9 cellular contexts compared by ENCODE assay signal in the genomic region with DNA sequence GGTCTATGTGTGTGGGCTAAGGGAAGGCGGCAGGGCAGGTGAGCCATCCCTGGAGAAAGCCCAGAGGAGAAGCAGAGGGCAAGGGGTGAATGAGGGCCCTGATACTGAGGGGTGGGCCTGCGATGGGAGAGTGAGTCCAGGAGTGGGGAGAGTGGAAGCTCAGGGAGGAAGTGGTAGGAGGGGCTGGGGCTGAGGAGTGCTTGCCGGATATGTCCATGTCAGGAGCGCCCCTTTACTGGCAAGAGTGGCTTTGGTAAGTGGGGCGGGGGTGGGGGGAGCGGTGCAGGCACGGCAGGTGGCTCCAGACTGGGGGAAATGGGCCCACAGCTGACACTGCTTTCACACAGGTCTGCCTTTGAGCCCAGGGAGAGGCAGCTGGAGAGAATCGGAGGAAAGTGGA.
A peak's percentile ranks its signal among the peaks of the same experiment; 100 is the strongest.
DNase-seq lines count a peak whose midpoint lies in the region; ATAC-seq, FAIRE-seq and TF ChIP-seq lines count a peak whose summit lies in the region.
"Had no signal": no experiment of that assay in that cellular context is flagged by ENCODE, and none has a peak within 500 bp of the region (broad histone marks: within the 10 kb centered on the region; RNA-seq: fewer than 3 reads in every experiment).

No MANE protein-coding gene starts in this region.

- peaks cover 84% of the 10 kb centered on the region for H3K4me1 Mint-ChIP-seq in activated CD8-positive, alpha-beta T cell treated with anti-CD3 and anti-CD28 coated beads, Interleukin-2, amount 10 ng/mL, durations not matched to agents 7 days and 5 days (ENCODE audit: low read depth)
- peaks cover 56 to 85% (median 83%) of the 10 kb centered on the region in 3 donors for H3K4me1 Mint-ChIP-seq in naive B cell

- intact Hi-C loops in PC-9 (cut with micrococcal nuclease; ENCODE audit: unreplicated experiment), result no loop called here

- POLR2A ChIA-PET in activated CD8-positive, alpha-beta T cell treated with anti-CD3 and anti-CD28 coated beads, Interleukin-2, amount 10 ng/mL, durations not matched to agents 7 days and 5 days (lab: Charles Lee), result interaction anchor here (0.5 to 1.6 kb wide), 3 partner anchors 13 to 84 kb away, joined by 3 to 4 read pairs (median 3); no protein-coding TSS in a partner anchor
- POLR2A ChIA-PET in PC-9 (lab: Charles Lee; ENCODE audit: unreplicated experiment), result no interaction called here

- H3K9me3 Mint-ChIP-seq in activated CD8-positive, alpha-beta T cell treated with anti-CD3 and anti-CD28 coated beads, Interleukin-2, amount 10 ng/mL, durations not matched to agents 7 days and 5 days (ENCODE audit: insufficient read depth), result no peaks in the 10 kb centered on the region
- no peaks in the 10 kb centered on the region for H3K9me3 Mint-ChIP-seq in naive B cell

- H3K36me3 Mint-ChIP-seq in activated CD8-positive, alpha-beta T cell treated with anti-CD3 and anti-CD28 coated beads, Interleukin-2, amount 10 ng/mL, durations not matched to agents 7 days and 5 days (ENCODE audit: low read depth), result peaks cover 77% of the 10 kb centered on the region
- peaks cover 5 to 20% of the 10 kb centered on the region in 2 donors for H3K36me3 Mint-ChIP-seq in naive B cell

- H3K27me3 ChIP-seq in BLaER1 (no peaks in the 10 kb centered on the region), PC-9 (ENCODE audit: insufficient read depth, low read depth) (no peaks in the 10 kb centered on the region)

- H3K27ac Mint-ChIP-seq in activated CD8-positive, alpha-beta T cell treated with anti-CD3 and anti-CD28 coated beads, Interleukin-2, amount 10 ng/mL, durations not matched to agents 7 days and 5 days, result peak overlapping the region; percentile 83
- peak overlapping the region; percentile 40 to 99 (median 94) for H3K27ac Mint-ChIP-seq in naive B cell

- H3K4me1 ChIP-seq in BLaER1 (peaks cover 74% of the 10 kb centered on the region), PC-9 (replicated peaks; ENCODE audit: insufficient read depth) (no peaks in the 10 kb centered on the region)

- no peak overlapping the region for H2AFZ ChIP-seq in PC-9

- no peaks in the 10 kb centered on the region for H3K79me2 ChIP-seq in PC-9 (ENCODE audit: low read depth)

- peak overlapping the region; percentile 9; the same call in 1 of the 2 replicates for H3K9ac ChIP-seq in BLaER1

- DNase-seq in GM12891 (ENCODE audit: insufficient read length, low spot score) (no peak), naive B cell (no peak), NCI-H1417 (lab: John Stamatoyannopoulos, UW) (no peak), PC-9 (no peak), frontal cortex (ENCODE audit: low spot score in 2 of 2) (no peak)
- DNase-seq in activated CD8-positive, alpha-beta T cell treated with anti-CD3 and anti-CD28 coated beads, Interleukin-2, amount 10 ng/mL, durations not matched to agents 7 days and 5 days, result no peak
- DNase-seq: NCI-H1048 had no signal

- H3K36me3 ChIP-seq in BLaER1 (peaks cover 94% of the 10 kb centered on the region), PC-9 (ENCODE audit: low read depth) (no peaks in the 10 kb centered on the region)

- H3K9me2 ChIP-seq in PC-9 (ENCODE audit: insufficient read depth), result no peaks in the 10 kb centered on the region

- CTCF ChIA-PET in activated CD8-positive, alpha-beta T cell treated with anti-CD3 and anti-CD28 coated beads, Interleukin-2, amount 10 ng/mL, durations not matched to agents 7 days and 5 days (lab: Charles Lee), result interaction anchor here (1.0 to 17.2 kb wide), 2 partner anchors 15 to 86 kb away, joined by 3 to 233 read pairs; a partner anchor contains a TSS
- CTCF ChIA-PET in PC-9 (lab: Charles Lee), result no interaction called here

- no peak overlapping the region for H3K4me3 Mint-ChIP-seq in activated CD8-positive, alpha-beta T cell treated with anti-CD3 and anti-CD28 coated beads, Interleukin-2, amount 10 ng/mL, durations not matched to agents 7 days and 5 days
- peak overlapping the region in 5 of 8 donors; percentile 33 to 69 (median 56) for H3K4me3 Mint-ChIP-seq in naive B cell

- ATAC-seq in activated CD8-positive, alpha-beta T cell treated with anti-CD3 and anti-CD28 coated beads, Interleukin-2, amount 10 ng/mL, durations not matched to agents 7 days and 5 days, result peak; percentile 54
- ATAC-seq in naive B cell (ENCODE audit: low read depth in 2 of 2), result peak; percentile 46 to 49
- no peak for ATAC-seq in GM18870 (IDR thresholded peaks at IDR 0.05; ENCODE audit: unreplicated experiment)

- H3K27ac ChIP-seq in BLaER1, result peak overlapping the region; percentile 45
- H3K27ac ChIP-seq in PC-9, result no peak overlapping the region

- no peaks in the 10 kb centered on the region for H3F3A ChIP-seq in PC-9 (ENCODE audit: insufficient read depth, low read depth)

- H3K9me3 ChIP-seq in BLaER1 (no peaks in the 10 kb centered on the region), PC-9 (ENCODE audit: insufficient read depth, low read depth) (no peaks in the 10 kb centered on the region)

- TF ChIP-seq POLR2A in GM12891 (IDR thresholded peaks at IDR 0.05; ENCODE audit: low read depth, low read length), result no peak

- H3K4me2 ChIP-seq in BLaER1 (peak overlapping the region; percentile 57), PC-9 (no peak overlapping the region)

- FAIRE-seq in GM12891 (lab: Jason Lieb, UNC), result no peak
- FAIRE-seq in frontal cortex (lab: Jason Lieb, UNC), result no peak

- H3K4me3 ChIP-seq in BLaER1, result no peak overlapping the region
- H3K4me3 ChIP-seq in PC-9, result no peak overlapping the region

- no peak for TF ChIP-seq CTCF in PC-9 (conservative IDR thresholded peaks at IDR 0.05)

- H4K20me1 ChIP-seq in BLaER1, result peaks cover 56% of the 10 kb centered on the region
- no peaks in the 10 kb centered on the region for H4K20me1 ChIP-seq in PC-9 (ENCODE audit: insufficient read depth)

- no TSS peak for BruUV-seq in PC-9 (replicated peaks; lab: Mats Ljungman, UMichigan)

- no peaks in the 10 kb centered on the region for H3K27me3 Mint-ChIP-seq in activated CD8-positive, alpha-beta T cell treated with anti-CD3 and anti-CD28 coated beads, Interleukin-2, amount 10 ng/mL, durations not matched to agents 7 days and 5 days (ENCODE audit: low read depth)
- H3K27me3 Mint-ChIP-seq in naive B cell, result no peaks in the 10 kb centered on the region

TF ChIP-seq in GM12891, 5 proteins besides CTCF, POLR2A, EP300 and RAD21:
- peak; percentile 58 for TF ChIP-seq SPI1 (IDR thresholded peaks at IDR 0.05; ENCODE audit: low read depth, low read length)
- no peak for TF ChIP-seq POLR2AphosphoS5 (IDR thresholded peaks at IDR 0.05; ENCODE audit: low read depth, low read length)
